In genomic region chr10:43679509-43679908, GRCh38 we compare ENCODE assay signal across 12 cellular contexts. TPM values are rescaled to one million over a fixed set of nuclear protein-coding genes. Genes with fewer than 3 reads are reported as not detected.
A peak's percentile ranks its signal among the peaks of the same experiment; 100 is the strongest.
DNase-seq lines count a peak whose midpoint lies in the region; ATAC-seq, FAIRE-seq and TF ChIP-seq lines count a peak whose summit lies in the region.
"Had no signal": no experiment of that assay in that cellular context is flagged by ENCODE, and none has a peak within 500 bp of the region (broad histone marks: within the 10 kb centered on the region; RNA-seq: fewer than 3 reads in every experiment).

No MANE protein-coding gene starts in this region.

- H3K79me1 ChIP-seq in IMR-90 (ENCODE audit: low read depth in 1 of 2, low read length in 2 of 2): no peaks in the 10 kb centered on the region

- H3K9me1 ChIP-seq in IMR-90 (ENCODE audit: insufficient read depth, low read length): no peaks in the 10 kb centered on the region
- H3K9me1 ChIP-seq in keratinocyte (ENCODE audit: control insufficient read depth, extremely low read depth, insufficient read depth, low read length): no peaks in the 10 kb centered on the region

- no peak for TF ChIP-seq CTCF in IMR-90 (conservative IDR thresholded peaks at IDR 0.05; ENCODE audit: low read depth, low read length)
- no peak for TF ChIP-seq CTCF in mammary epithelial cell (conservative IDR thresholded peaks at IDR 0.05 in 1 of 2, IDR thresholded peaks at IDR 0.05 in 1 of 2; ENCODE audit: extremely low read depth in 1 of 2, insufficient read depth in 1 of 2, low read depth in 1 of 2, low read length in 2 of 2)
- no peak for TF ChIP-seq CTCF in keratinocyte (optimal IDR thresholded peaks at IDR 0.05 in 1 of 3, IDR thresholded peaks at IDR 0.05 in 1 of 3, conservative IDR thresholded peaks at IDR 0.05 in 1 of 3; ENCODE audit: extremely low read depth in 1 of 3, insufficient read depth in 2 of 3, low read length in 3 of 3)
- TF ChIP-seq CTCF in stomach (IDR thresholded peaks at IDR 0.05): no peak
- TF ChIP-seq CTCF in coronary artery (IDR thresholded peaks at IDR 0.05): no peak
- TF ChIP-seq CTCF in esophagus muscularis mucosa (IDR thresholded peaks at IDR 0.05): no peak

- H2AK9ac ChIP-seq in IMR-90 (replicated peaks; ENCODE audit: low read depth, low read length, poor library complexity): no peak overlapping the region

- no peak overlapping the region for H3K27ac ChIP-seq in IMR-90 (ENCODE audit: insufficient read depth, low read length)
- no peak overlapping the region for H3K27ac ChIP-seq in mammary epithelial cell (ENCODE audit: insufficient read depth, low read depth, low read length)
- no peak overlapping the region for H3K27ac ChIP-seq in keratinocyte (ENCODE audit: control insufficient read depth, insufficient read depth, low read length)
- peak overlapping the region in 1 of 5 donors; percentile 20 for H3K27ac ChIP-seq in stomach
- H3K27ac ChIP-seq in coronary artery: no peak overlapping the region
- H3K27ac ChIP-seq in esophagus muscularis mucosa (replicated peaks in 1 of 4): no peak overlapping the region

- H3K27me3 ChIP-seq in IMR-90 (ENCODE audit: control insufficient read depth, insufficient read depth, low read length) (no peaks in the 10 kb centered on the region), mammary epithelial cell (ENCODE audit: insufficient read depth, low read length) (no peaks in the 10 kb centered on the region), keratinocyte (ENCODE audit: control insufficient read depth, extremely low read depth, insufficient read depth, low read length) (peaks cover 2% of the 10 kb centered on the region), stomach (no peaks in the 10 kb centered on the region), esophagus muscularis mucosa (no peaks in the 10 kb centered on the region)

- DNase-seq in IMR-90 (no peak), mammary epithelial cell (peak; percentile 16), keratinocyte (ENCODE audit: low read depth, low spot score) (no peak), stomach (peak; percentile 88), NCI-H146 (lab: John Stamatoyannopoulos, UW) (no peak), coronary artery (ENCODE audit: low spot score) (no peak), esophagus muscularis mucosa (ENCODE audit: extremely low spot score) (no peak)
- DNase-seq: activated CD4-positive, alpha-beta T cell treated with anti-CD3 and anti-CD28 coated beads for 48 hours; activated effector memory CD4-positive, alpha-beta T cell treated with anti-CD3 and anti-CD28 coated beads, Interleukin-2, amount 50 U/mL, for 16 hours; CD8-positive, alpha-beta memory T cell; NCI-H82 had no signal

- no peak; the same call in 1 of the 2 replicates for ATAC-seq in IMR-90 (ENCODE audit: low read depth)
- no peak for ATAC-seq in HG02642 (IDR thresholded peaks at IDR 0.05; ENCODE audit: poor library complexity, unreplicated experiment)

- H2BK20ac ChIP-seq in IMR-90 (ENCODE audit: low read depth, low read length): no peak overlapping the region

- H4K20me1 ChIP-seq in IMR-90 (ENCODE audit: insufficient read depth, low read length) (no peaks in the 10 kb centered on the region), mammary epithelial cell (ENCODE audit: insufficient read depth, low read length) (no peaks in the 10 kb centered on the region), keratinocyte (ENCODE audit: control insufficient read depth, extremely low read depth, insufficient read depth, low read length) (no peaks in the 10 kb centered on the region)

- peak overlapping the region; percentile 33; the same call in 1 of the 2 replicates for H2BK120ac ChIP-seq in IMR-90 (ENCODE audit: low read depth, low read length)

- FAIRE-seq in keratinocyte (lab: Jason Lieb, UNC): peak; percentile 41

- no peak overlapping the region for H3K18ac ChIP-seq in IMR-90 (ENCODE audit: low read depth, low read length)

- POLR2A ChIA-PET in IMR-90 (lab: Charles Lee; ENCODE audit: unreplicated experiment): no interaction called here

- WGBS in IMR-90 (ENCODE audit: extremely low coverage in 2 of 2, insufficient read length in 1 of 2), 2 experiments: 64% methylated on average over 4 of the region's 7 CpGs; no CpG with 5 or more reads in 1 of the 2 experiments
- 0% methylated on average over 7 of the region's 7 CpGs for WGBS in mammary epithelial cell (ENCODE audit: low coverage, missing lambda C conversion rate)
- WGBS in stomach, 5 donors: 24 to 45% (median 33%) methylated on average over 4 to 7 of the region's 7 CpGs
- 49% methylated on average over 7 of the region's 7 CpGs for WGBS in esophagus muscularis mucosa

- no peak overlapping the region for H4K8ac ChIP-seq in IMR-90 (ENCODE audit: low read depth in 2 of 2, low read length in 2 of 2)

- no peaks in the 10 kb centered on the region for H3K4me1 ChIP-seq in IMR-90 (ENCODE audit: control insufficient read depth, insufficient read depth, low read length)
- H3K4me1 ChIP-seq in mammary epithelial cell (ENCODE audit: insufficient read depth, low read length): no peaks in the 10 kb centered on the region
- H3K4me1 ChIP-seq in keratinocyte (ENCODE audit: control insufficient read depth, extremely low read depth, insufficient read depth, low read length): peaks cover 4% of the 10 kb centered on the region
- peaks cover 0 to 23% (median 6%) of the 10 kb centered on the region in 4 donors for H3K4me1 ChIP-seq in stomach
- H3K4me1 ChIP-seq in esophagus muscularis mucosa: peaks cover 6 to 44% (median 41%) of the 10 kb centered on the region in 4 donors

- H2AFZ ChIP-seq in IMR-90 (replicated peaks; ENCODE audit: low read length, poor library complexity) (no peak overlapping the region), mammary epithelial cell (ENCODE audit: low read depth, low read length) (no peak overlapping the region), keratinocyte (ENCODE audit: control insufficient read depth, low read length) (no peak overlapping the region)

- BruUV-seq in IMR-90 (replicated peaks; lab: Mats Ljungman, UMichigan): no TSS peak
- BruUV-seq in mammary epithelial cell (replicated peaks; lab: Mats Ljungman, UMichigan): no TSS peak

- TF ChIP-seq EP300 in stomach (IDR thresholded peaks at IDR 0.05): no peak
- no peak for TF ChIP-seq EP300 in esophagus muscularis mucosa (IDR thresholded peaks at IDR 0.05)

- intact Hi-C loops in IMR-90 (cut with micrococcal nuclease): loop anchor here (10.0 kb wide), 1 partner anchor 1045 kb away; no protein-coding TSS in a partner anchor
- intact Hi-C loops in mammary epithelial cell (cut with micrococcal nuclease): no loop called here
- intact Hi-C loops in stomach (cut with DNase I; ENCODE audit: low total_unique reads): loop anchor here (5.0 kb wide), 1 partner anchor 633 kb away; no protein-coding TSS in a partner anchor
- intact Hi-C loops in esophagus muscularis mucosa (cut with DNase I): no loop called here

- H3K79me2 ChIP-seq in mammary epithelial cell (ENCODE audit: insufficient read depth, low read length) (no peaks in the 10 kb centered on the region), keratinocyte (ENCODE audit: control insufficient read depth, insufficient read depth, low read length) (no peaks in the 10 kb centered on the region)

- H3K9ac ChIP-seq in IMR-90 (ENCODE audit: low read depth, low read length) (no peak overlapping the region), mammary epithelial cell (ENCODE audit: insufficient read depth, low read length) (no peak overlapping the region), keratinocyte (ENCODE audit: control insufficient read depth, extremely low read depth, insufficient read depth, low read length) (no peak overlapping the region)

- H3K9me3 ChIP-seq in IMR-90 (ENCODE audit: control insufficient read depth, insufficient read depth, low read length) (no peaks in the 10 kb centered on the region), mammary epithelial cell (replicated peaks; ENCODE audit: insufficient read depth, low read length) (no peaks in the 10 kb centered on the region), keratinocyte (ENCODE audit: control insufficient read depth, low read depth, low read length) (no peaks in the 10 kb centered on the region), stomach (peaks cover 0 to 5% (median 0%) of the 10 kb centered on the region in 4 donors), esophagus muscularis mucosa (peaks cover 0 to 5% (median 0%) of the 10 kb centered on the region in 4 donors)

- H3K4ac ChIP-seq in IMR-90 (ENCODE audit: low read depth, low read length): no peak overlapping the region

- H3K23ac ChIP-seq in IMR-90 (ENCODE audit: low read depth, low read length): no peak overlapping the region

- no peak overlapping the region for H2AK5ac ChIP-seq in IMR-90 (ENCODE audit: low read depth, low read length)

- TF ChIP-seq RAD21 in IMR-90 (IDR thresholded peaks at IDR 0.05; ENCODE audit: low read length): no peak

- in situ Hi-C loops in IMR-90 (cut with MboI; ENCODE audit: low sequenced_read_pairs) (no loop called here), mammary epithelial cell (cut with MboI; ENCODE audit: low sequenced_read_pairs in 2 of 2) (loop anchor here (10.0 kb wide), 1 partner anchor 1185 kb away; no protein-coding TSS in a partner anchor)

- no peaks in the 10 kb centered on the region for H3K36me3 ChIP-seq in IMR-90 (ENCODE audit: control insufficient read depth, insufficient read depth, low read length)
- no peaks in the 10 kb centered on the region for H3K36me3 ChIP-seq in mammary epithelial cell (ENCODE audit: insufficient read depth, low read length)
- H3K36me3 ChIP-seq in keratinocyte (ENCODE audit: control insufficient read depth in 2 of 2, extremely low read depth in 1 of 2, insufficient read depth in 2 of 2, low read length in 2 of 2): no peaks in the 10 kb centered on the region
- H3K36me3 ChIP-seq in stomach: no peaks in the 10 kb centered on the region
- H3K36me3 ChIP-seq in esophagus muscularis mucosa: no peaks in the 10 kb centered on the region

- H3K56ac ChIP-seq in IMR-90 (ENCODE audit: extremely low read depth, insufficient read depth, low read length): no peak overlapping the region

- no peak overlapping the region for H3K4me2 ChIP-seq in IMR-90 (ENCODE audit: low read depth, low read length)
- no peak overlapping the region for H3K4me2 ChIP-seq in mammary epithelial cell (ENCODE audit: insufficient read depth, low read depth, low read length)
- H3K4me2 ChIP-seq in keratinocyte (ENCODE audit: control insufficient read depth, extremely low read depth, insufficient read depth, low read depth, low read length): no peak overlapping the region

- no peak for TF ChIP-seq POLR2A in IMR-90 (IDR thresholded peaks at IDR 0.05; ENCODE audit: low read depth, low read length)
- no peak for TF ChIP-seq POLR2A in stomach (IDR thresholded peaks at IDR 0.05)
- no peak for TF ChIP-seq POLR2A in esophagus muscularis mucosa (IDR thresholded peaks at IDR 0.05; ENCODE audit: low read depth)

- CTCF ChIA-PET in IMR-90 (lab: Yijun Ruan, JAX) (no interaction called here), mammary epithelial cell (lab: Charles Lee; ENCODE audit: low non-redundant PET) (no interaction called here)

- dilution Hi-C loops in IMR-90 (cut with HindIII; ENCODE audit: low sequenced_read_pairs, unreplicated experiment): no loop called here
- dilution Hi-C loops in mammary epithelial cell (cut with HindIII; ENCODE audit: low sequenced_read_pairs): loop anchor here (25.0 kb wide), 1 partner anchor 1183 kb away; no protein-coding TSS in a partner anchor
- dilution Hi-C loops in keratinocyte (cut with MboI; ENCODE audit: extremely low pct_ligation_motif_present, low sequenced_read_pairs): no loop called here

- H2BK5ac ChIP-seq in IMR-90 (ENCODE audit: low read depth, low read length, poor library complexity, severe bottlenecking): no peak overlapping the region

- no peak overlapping the region for H4K91ac ChIP-seq in IMR-90 (ENCODE audit: insufficient read depth, low read depth, low read length)

- no peak overlapping the region for H3K14ac ChIP-seq in IMR-90 (replicated peaks; ENCODE audit: low read depth, low read length)

- no peak overlapping the region for H4K5ac ChIP-seq in IMR-90 (ENCODE audit: low read depth, low read length)

- H3K4me3 ChIP-seq in IMR-90 (ENCODE audit: insufficient read depth, low read depth, low read length) (no peak overlapping the region), mammary epithelial cell (replicated peaks in 1 of 3; ENCODE audit: insufficient read depth in 1 of 3, low read depth in 2 of 3, low read length in 3 of 3) (no peak overlapping the region), keratinocyte (ENCODE audit: control insufficient read depth in 2 of 3, extremely low read depth in 1 of 3, insufficient read depth in 2 of 3, low read depth in 1 of 3, low read length in 3 of 3) (no peak overlapping the region), stomach (no peak overlapping the region), coronary artery (no peak overlapping the region), esophagus muscularis mucosa (no peak overlapping the region)

- H2BK15ac ChIP-seq in IMR-90 (ENCODE audit: low read depth, low read length): no peak overlapping the region

RNA-seq across cellular contexts. Expression of gene ZNF32, which starts 30.8 kb away (rescaled TPM):
- total RNA-seq in IMR-90 (2012; rRNA removed): 21.4 and 31.2 TPM in 2 replicates
- 26.4 and 30.1 TPM in 2 replicates for polyA plus RNA-seq in IMR-90 (2012; rRNA removed)
- polyA plus RNA-seq in IMR-90 (2012; cell fraction: cytosol; rRNA removed): 9.1 and 20.2 TPM in 2 replicates
- polyA plus RNA-seq in IMR-90 (2012; cell fraction: nucleus; rRNA removed; ENCODE audit: low replicate concordance): 5.8 and 34.8 TPM in 2 replicates
- 10 to 100 TPM; 13.8 to 21.3 TPM for total RNA-seq in mammary epithelial cell
- 14.9 TPM for polyA plus RNA-seq in mammary epithelial cell
- polyA minus RNA-seq in mammary epithelial cell: 18.9 TPM
- polyA plus RNA-seq in keratinocyte: 23.5 to 29.7 TPM (median 25.6 TPM) in 3 replicates
- 3.0 TPM for polyA plus RNA-seq in keratinocyte (2011; ENCODE audit: low read depth)
- 22.6 and 37.4 TPM in 2 replicates for polyA plus RNA-seq in keratinocyte (2011; cell fraction: cytosol; rRNA removed)
- 16.2 and 16.3 TPM in 2 replicates for polyA plus RNA-seq in keratinocyte (2011; cell fraction: nucleus; rRNA removed)
- 16.4 TPM in 2 replicates for polyA plus RNA-seq in keratinocyte (2012; ENCODE audit: low replicate concordance)
- 1.4 to 13.9 TPM (median 9.2 TPM) in 3 replicates for polyA minus RNA-seq in keratinocyte
- polyA minus RNA-seq in keratinocyte (2011; cell fraction: cytosol; rRNA and poly(A)+ RNA removed): 5.4 TPM
- polyA minus RNA-seq in keratinocyte (2011; cell fraction: nucleus; rRNA and poly(A)+ RNA removed): 1.2 and 3.8 TPM in 2 replicates
- total RNA-seq in stomach: 10 to 100 TPM in 4 of 5 donors, 1 to 10 TPM in 1; 8.7 to 75.9 (median 34.5) TPM
- polyA plus RNA-seq in stomach: 10 to 100 TPM; 52.9 to 60.0 (median 56.8) TPM
- total RNA-seq in esophagus muscularis mucosa: 10 to 100 TPM; 54.8 to 77.7 (median 57.4) TPM

Comparison
In these comparisons a context has a peak if more than half of its experiments do, and no peak if none do; other contexts are left out.
1. DNase-seq: peak in mammary epithelial cell (single experiment) and stomach (single experiment); none in IMR-90 (single experiment), keratinocyte (single experiment), NCI-H146 (single experiment), coronary artery (single experiment) and esophagus muscularis mucosa (single experiment).
2. intact Hi-C loops: an anchor here in IMR-90 (10.0 kb wide) and stomach (5.0 kb wide); none called in mammary epithelial cell and esophagus muscularis mucosa.